In genomic region chr3:41317298-41317697, GRCh38 we compare ENCODE assay signal across 1 cellular context.
TF ChIP-seq lines count a peak whose summit lies in the region.

No MANE protein-coding gene starts in this region.

TF ChIP-seq in A549, 52 proteins besides CTCF, POLR2A, EP300 and RAD21 (continued from another document):
- no peak for TF ChIP-seq E2F6 (IDR thresholded peaks at IDR 0.05; ENCODE audit: borderline replicate concordance, low read depth)
- TF ChIP-seq, protein P1, sequence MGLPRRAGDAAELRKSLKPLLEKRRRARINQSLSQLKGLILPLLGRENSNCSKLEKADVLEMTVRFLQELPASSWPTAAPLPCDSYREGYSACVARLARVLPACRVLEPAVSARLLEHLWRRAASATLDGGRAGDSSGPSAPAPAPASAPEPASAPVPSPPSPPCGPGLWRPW (IDR thresholded peaks at IDR 0.05) = no peak
